ENCODE assay signal across 20 cellular contexts in genomic region chr16:72996291-72997062, GRCh38. TPM values are rescaled to one million over a fixed set of nuclear protein-coding genes. Genes with fewer than 3 reads are reported as not detected.
DNase-seq lines count a peak whose midpoint lies in the region; TF ChIP-seq lines count a peak whose summit lies in the region.
"Had no signal": no experiment of that assay in that cellular context is flagged by ENCODE, and none has a peak within 500 bp of the region (broad histone marks: within the 10 kb centered on the region; RNA-seq: fewer than 3 reads in every experiment).

No MANE protein-coding gene starts in this region.

- H3K36me3 ChIP-seq in transverse colon (no peaks in the 10 kb centered on the region), OCI-LY7 (ENCODE audit: insufficient read depth, low read length) (no peaks in the 10 kb centered on the region)
- H3K36me3 ChIP-seq: BLaER1, right atrium auricular region, suprapubic skin had no signal

- no peaks in the 10 kb centered on the region for H3K9me2 ChIP-seq in OCI-LY7 (ENCODE audit: insufficient read depth, low read length)

- POLR2A ChIA-PET in OCI-LY7 (lab: Charles Lee): interaction anchor here (1.3 kb wide), 1 partner anchor 8 kb away, joined by 6 read pairs; no protein-coding TSS in a partner anchor

- CTCF ChIA-PET in OCI-LY7 (lab: Charles Lee; ENCODE audit: unreplicated experiment): interaction anchor here (0.6 to 0.7 kb wide), 2 partner anchors 96 to 164 kb away, joined by 3 to 9 read pairs; no protein-coding TSS in a partner anchor

- TF ChIP-seq POLR2A in transverse colon (IDR thresholded peaks at IDR 0.05): no peak

- in situ Hi-C loops in transverse colon (cut with MboI; ENCODE audit: low pct_ligation_motif_present in 1 of 4, low pct_unique_long_range_greater_than_20kb in 1 of 4, low sequenced_read_pairs in 3 of 4): no loop called here

- no peak overlapping the region for H3K4me3 ChIP-seq in epithelial cell of esophagus (ENCODE audit: low read length)
- no peak overlapping the region for H3K4me3 ChIP-seq in transverse colon
- H3K4me3 ChIP-seq in OCI-LY7 (ENCODE audit: low read depth, low read length, poor library complexity, severe bottlenecking): no peak overlapping the region
- H3K4me3 ChIP-seq: BLaER1, GM23248, K562, right atrium auricular region, suprapubic skin had no signal

- H3K9me3 ChIP-seq in transverse colon (no peaks in the 10 kb centered on the region), OCI-LY7 (ENCODE audit: low read length) (no peaks in the 10 kb centered on the region)
- H3K9me3 ChIP-seq: suprapubic skin had no signal

- H3K79me2 ChIP-seq in OCI-LY7 (ENCODE audit: insufficient read depth, low read depth, low read length): no peaks in the 10 kb centered on the region

- no peaks in the 10 kb centered on the region for H4K20me1 ChIP-seq in OCI-LY7 (ENCODE audit: insufficient read depth, low read length)
- H4K20me1 ChIP-seq: BLaER1 had no signal

- H3K27ac ChIP-seq in transverse colon (peak overlapping the region; percentile 26 to 55 (median 46)), OCI-LY7 (ENCODE audit: low read depth, low read length, poor library complexity, severe bottlenecking) (no peak overlapping the region)
- H3K27ac ChIP-seq: BLaER1, GM23248, suprapubic skin had no signal

- H3K4me1 ChIP-seq in transverse colon: peaks cover 11 to 47% (median 34%) of the 10 kb centered on the region in 4 donors
- no peaks in the 10 kb centered on the region for H3K4me1 ChIP-seq in OCI-LY7 (ENCODE audit: insufficient read depth, low read length, poor library complexity, severe bottlenecking)

- intact Hi-C loops in transverse colon (cut with DNase I; ENCODE audit: low total_unique reads) (no loop called here), OCI-LY7 (cut with micrococcal nuclease; ENCODE audit: unreplicated experiment) (no loop called here)

- H3K27me3 ChIP-seq in transverse colon: no peaks in the 10 kb centered on the region
- H3K27me3 ChIP-seq: BLaER1, right atrium auricular region, suprapubic skin had no signal

- TF ChIP-seq EP300 in transverse colon (IDR thresholded peaks at IDR 0.05; ENCODE audit: low read depth): no peak

- 44 to 67% methylated on average over 2 to 10 of the region's 11 CpGs for WGBS in transverse colon (ENCODE audit: low coverage in 1 of 2), 2 donors

- no peak for TF ChIP-seq CTCF in epithelial cell of esophagus (IDR thresholded peaks at IDR 0.05; ENCODE audit: insufficient read depth, low read depth, low read length, missing control alignments)
- TF ChIP-seq CTCF in transverse colon (IDR thresholded peaks at IDR 0.05): no peak
- TF ChIP-seq CTCF in OCI-LY7 (conservative IDR thresholded peaks at IDR 0.05; ENCODE audit: low read length): no peak

- H2AFZ ChIP-seq in OCI-LY7 (ENCODE audit: low read length): no peak overlapping the region
- H2AFZ ChIP-seq: GM23248 had no signal

- no TSS peak for BruUV-seq in OCI-LY7 (replicated peaks; lab: Mats Ljungman, UMichigan)

- H3K4me2 ChIP-seq in OCI-LY7 (ENCODE audit: low read length): no peak overlapping the region
- H3K4me2 ChIP-seq: BLaER1 had no signal

- peak; percentile 29 for DNase-seq in DMS53 (lab: John Stamatoyannopoulos, UW)
- no peak for DNase-seq in DMS53 treated with DMSO at 0.1 percent for 48 hours (lab: John Stamatoyannopoulos, UW; ENCODE audit: unreplicated experiment)
- DNase-seq in epithelial cell of esophagus (ENCODE audit: low read depth): peak; percentile 58
- peak; percentile 52 for DNase-seq in mucosa of gallbladder (ENCODE audit: low spot score)
- peak; percentile 44 for DNase-seq in transverse colon
- DNase-seq in retina: no peak
- no peak for DNase-seq in GDM1 (lab: John Stamatoyannopoulos, UW)
- no peak for DNase-seq in OCI-LY7 (ENCODE audit: low spot score)
- DNase-seq: 8988T; activated CD4-positive, alpha-beta T cell treated with anti-CD3 and anti-CD28 coated beads, Interleukin-2, amount 50 U/mL, for 4 hours; activated T-cell treated with anti-CD3 and anti-CD28 coated beads, Interleukin-2, amount 50 U/mL, for 1 hour; DMS153; NCI-H1048; NCI-H2107; NCI-H774 had no signal

RNA-seq across cellular contexts. Expression of gene ZFHX3, which starts 51.5 kb away (rescaled TPM):
- 51.4 TPM for total RNA-seq in mucosa of gallbladder
- 10 to 100 TPM; 12.3 to 23.7 (median 15.3) TPM for total RNA-seq in transverse colon
- 0.77 and 1.3 TPM in 2 replicates for total RNA-seq in OCI-LY7 (2014; rRNA removed; shearing (Covaris generic))
- 5.7 and 6.2 TPM in 2 replicates for total RNA-seq in OCI-LY7 (2022)

Comparison
In these comparisons a context has a peak if more than half of its experiments do, and no peak if none do; other contexts are left out.
1. DNase-seq: peak in DMS53 (single experiment), epithelial cell of esophagus (single experiment), mucosa of gallbladder (single experiment) and transverse colon (single experiment); none in DMS53 treated with DMSO at 0.1 percent for 48 hours (single experiment), retina (single experiment), GDM1 (single experiment) and OCI-LY7 (single experiment).